In the genomic region with DNA sequence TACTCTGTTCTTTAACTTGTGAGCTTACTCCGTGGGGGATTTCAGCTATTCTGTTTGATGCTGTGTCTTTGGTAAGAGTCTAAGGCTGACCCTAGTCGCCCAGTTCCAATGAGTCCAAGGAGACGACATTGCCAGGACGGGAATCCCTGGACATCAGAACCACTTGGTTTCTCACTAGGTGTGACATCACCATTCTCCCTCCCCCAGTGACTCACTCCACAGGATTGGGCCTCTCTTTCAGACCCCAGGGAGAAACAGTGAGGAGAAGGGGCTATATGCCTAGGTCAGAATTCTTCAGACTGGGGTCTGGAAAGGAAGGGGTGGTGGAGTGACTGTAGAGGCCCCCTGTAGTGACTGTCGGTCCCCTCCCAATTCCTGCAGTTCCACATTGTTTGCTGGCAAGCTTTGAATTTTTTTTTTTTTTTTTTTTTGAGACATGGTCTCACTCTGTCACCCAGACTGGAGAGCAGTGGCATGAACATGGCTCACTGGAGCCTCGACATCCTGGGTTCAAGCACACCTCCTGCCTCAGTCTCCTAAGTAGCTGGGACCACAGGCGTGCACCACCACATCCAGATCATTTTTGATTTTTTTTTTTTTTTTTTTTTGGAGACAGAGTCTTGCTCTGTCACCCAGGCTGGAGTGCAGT, we compare ENCODE assay signal across 19 cellular contexts. TPM values are rescaled to one million over a fixed set of nuclear protein-coding genes. Genes with fewer than 3 reads are reported as not detected.
A peak's percentile ranks its signal among the peaks of the same experiment; 100 is the strongest.
DNase-seq lines count a peak whose midpoint lies in the region; ATAC-seq and TF ChIP-seq lines count a peak whose summit lies in the region.
"Had no signal": no experiment of that assay in that cellular context is flagged by ENCODE, and none has a peak within 500 bp of the region (broad histone marks: within the 10 kb centered on the region; RNA-seq: fewer than 3 reads in every experiment).

No MANE protein-coding gene starts in this region.

- TF ChIP-seq CTCF in brain microvascular endothelial cell (IDR thresholded peaks at IDR 0.05; ENCODE audit: low read depth, low read length, missing control alignments), result no peak

- no peaks in the 10 kb centered on the region for H3K9me3 Mint-ChIP-seq in activated CD4-positive, alpha-beta memory T cell treated with anti-CD3 and anti-CD28 coated beads for 36 hours
- H3K9me3 Mint-ChIP-seq: CD8-positive, alpha-beta T cell; IgD-negative memory B cell had no signal

- peak; percentile 64 for DNase-seq in Daoy (ENCODE audit: low read depth)
- DNase-seq in M059J (ENCODE audit: low read depth), result peak; percentile 42
- peak; percentile 47 for DNase-seq in brain microvascular endothelial cell
- peak; percentile 39 for DNase-seq in iris pigment epithelial cell (ENCODE audit: low read depth)
- no peak for DNase-seq in activated CD4-positive, alpha-beta memory T cell treated with anti-CD3 and anti-CD28 coated beads for 36 hours
- no peak for DNase-seq in OCI-M2 (lab: John Stamatoyannopoulos, UW; ENCODE audit: unreplicated experiment)
- DNase-seq: 8988T; CD8-positive, alpha-beta T cell; GDM1; GOT3; MV-4-11; NCI-H1417; NCI-H1930; NCI-H446; NCI-H69 had no signal

- H3K4me3 ChIP-seq in brain microvascular endothelial cell (ENCODE audit: low read depth, low read length), result no peak overlapping the region
- H3K4me3 ChIP-seq: GM12878 had no signal

- in situ Hi-C loops in brain microvascular endothelial cell (cut with HindIII; ENCODE audit: low pct_ligation_motif_present, low sequenced_read_pairs), result no loop called here

- ATAC-seq in GM18907 (IDR thresholded peaks at IDR 0.05; ENCODE audit: unreplicated experiment) (no peak), HG03342 (IDR thresholded peaks at IDR 0.05; ENCODE audit: unreplicated experiment) (no peak)
- ATAC-seq: CD8-positive, alpha-beta T cell; GM12878 had no signal

- intact Hi-C loops in activated CD4-positive, alpha-beta memory T cell treated with anti-CD3 and anti-CD28 coated beads for 36 hours (cut with micrococcal nuclease), result no loop called here

- H3K4me1 Mint-ChIP-seq in activated CD4-positive, alpha-beta memory T cell treated with anti-CD3 and anti-CD28 coated beads for 36 hours (ENCODE audit: low read depth), result no peaks in the 10 kb centered on the region

- peaks cover 13% of the 10 kb centered on the region for H3K27me3 Mint-ChIP-seq in activated CD4-positive, alpha-beta memory T cell treated with anti-CD3 and anti-CD28 coated beads for 36 hours
- H3K27me3 Mint-ChIP-seq: IgD-negative memory B cell had no signal

- no peak overlapping the region for H3K27ac ChIP-seq in brain microvascular endothelial cell

- CTCF ChIA-PET in activated CD4-positive, alpha-beta memory T cell treated with anti-CD3 and anti-CD28 coated beads for 36 hours (lab: Charles Lee), result no interaction called here

- no peaks in the 10 kb centered on the region for H3K36me3 Mint-ChIP-seq in activated CD4-positive, alpha-beta memory T cell treated with anti-CD3 and anti-CD28 coated beads for 36 hours
- H3K36me3 Mint-ChIP-seq: CD8-positive, alpha-beta T cell; IgD-negative memory B cell had no signal

- H3K27me3 ChIP-seq in brain microvascular endothelial cell (replicated peaks), result peaks cover 5% of the 10 kb centered on the region

- POLR2A ChIA-PET in activated CD4-positive, alpha-beta memory T cell treated with anti-CD3 and anti-CD28 coated beads for 36 hours (lab: Charles Lee), result no interaction called here

- H3K27ac Mint-ChIP-seq in activated CD4-positive, alpha-beta memory T cell treated with anti-CD3 and anti-CD28 coated beads for 36 hours, result no peak overlapping the region
- H3K27ac Mint-ChIP-seq: CD8-positive, alpha-beta T cell had no signal

- no peaks in the 10 kb centered on the region for H3K36me3 ChIP-seq in brain microvascular endothelial cell (replicated peaks)

- H3K4me3 Mint-ChIP-seq in activated CD4-positive, alpha-beta memory T cell treated with anti-CD3 and anti-CD28 coated beads for 36 hours, result no peak overlapping the region
- H3K4me3 Mint-ChIP-seq: CD8-positive, alpha-beta T cell; IgD-negative memory B cell had no signal

RNA-seq across cellular contexts. Expression of gene ALPL, which starts 21.3 kb away (rescaled TPM):
- total RNA-seq in Daoy (2014; rRNA removed; shearing (Covaris generic)), result 1.4 and 2.7 TPM in 2 replicates
- total RNA-seq in M059J (2014; rRNA removed; shearing (Covaris generic)), result 0.71 TPM in 1 of 2 replicates, not detected in the other
- total RNA-seq in activated CD4-positive, alpha-beta memory T cell treated with anti-CD3 and anti-CD28 coated beads for 36 hours, result not detected
- total RNA-seq: CD8-positive, alpha-beta T cell had no signal

Comparison
In these comparisons a context has a peak if more than half of its experiments do, and no peak if none do; other contexts are left out.
1. DNase-seq: peak in Daoy (single experiment), M059J (single experiment), brain microvascular endothelial cell (single experiment) and iris pigment epithelial cell (single experiment); none in activated CD4-positive, alpha-beta memory T cell treated with anti-CD3 and anti-CD28 coated beads for 36 hours (single experiment) and OCI-M2 (single experiment).